Comparison of ENCODE assay signal across 27 cellular contexts in the genomic region with DNA sequence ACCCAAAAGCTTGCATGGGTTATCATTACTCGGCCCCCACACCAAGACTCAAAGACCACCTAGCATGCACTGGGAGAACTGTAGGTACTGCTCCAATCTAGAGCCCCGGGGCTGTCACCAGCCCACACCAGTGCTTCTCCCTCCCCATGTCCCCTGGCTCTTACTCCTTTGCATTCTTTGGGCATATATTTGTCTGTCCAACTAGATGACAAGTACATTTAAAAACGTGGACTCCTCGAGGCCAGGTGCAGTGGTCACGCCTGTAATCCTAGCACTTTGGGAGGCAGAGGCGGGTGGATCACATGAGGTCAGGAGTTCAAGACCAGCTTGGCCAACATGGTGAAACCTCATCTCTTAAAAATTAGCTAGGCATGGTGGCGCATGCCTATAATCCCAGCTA.
"Had no signal": no experiment of that assay in that cellular context is flagged by ENCODE, and none has a peak within 500 bp of the region (broad histone marks: within the 10 kb centered on the region; RNA-seq: fewer than 3 reads in every experiment).

No MANE protein-coding gene starts in this region.

- H3K27ac ChIP-seq: Peyer's patch, SJCRH30 had no signal

- H3K27ac Mint-ChIP-seq: activated B cell treated with CpG ODN at 0.5 μM for 24 hours; activated CD4-positive, alpha-beta T cell treated with anti-CD3 and anti-CD28 coated beads, Interleukin-2, amount 10 ng/mL, durations not matched to agents 24 days and 14 days; activated CD8-positive, alpha-beta memory T cell treated with anti-CD3 and anti-CD28 coated beads, Interleukin-2, amount 10 ng/mL, durations not matched to agents 7 days and 5 days; activated naive CD4-positive, alpha-beta T cell treated with anti-CD3 and anti-CD28 coated beads for 36 hours; activated naive CD8-positive, alpha-beta T cell; activated T-helper 17 cell treated with anti-CD3 and anti-CD28 coated beads, Interleukin-2, amount 50 U/mL, for 72 hours; brain had no signal

- H3K4me3 Mint-ChIP-seq: activated B cell treated with CpG ODN at 0.5 μM for 24 hours; activated CD4-positive, alpha-beta T cell treated with anti-CD3 and anti-CD28 coated beads, Interleukin-2, amount 10 ng/mL, durations not matched to agents 24 days and 14 days; activated CD8-positive, alpha-beta memory T cell treated with anti-CD3 and anti-CD28 coated beads, Interleukin-2, amount 10 ng/mL, durations not matched to agents 7 days and 5 days; activated naive CD4-positive, alpha-beta T cell treated with anti-CD3 and anti-CD28 coated beads for 36 hours; activated naive CD8-positive, alpha-beta T cell; activated T-helper 17 cell treated with anti-CD3 and anti-CD28 coated beads, Interleukin-2, amount 50 U/mL, for 72 hours; brain had no signal

- H3K4me3 ChIP-seq: MG63, Peyer's patch, SJCRH30 had no signal

- DNase-seq: activated B cell treated with CpG ODN at 0.5 μM for 24 hours; activated CD4-positive, alpha-beta T cell treated with anti-CD3 and anti-CD28 coated beads for 1 hour; activated CD4-positive, alpha-beta T cell treated with anti-CD3 and anti-CD28 coated beads, Interleukin-2, amount 10 ng/mL, durations not matched to agents 24 days and 14 days; activated CD4-positive, alpha-beta T cell treated with anti-CD3 and anti-CD28 coated beads, Interleukin-2, amount 50 U/mL, for 48 hours; activated CD8-positive, alpha-beta memory T cell treated with anti-CD3 and anti-CD28 coated beads, Interleukin-2, amount 10 ng/mL, durations not matched to agents 7 days and 5 days; activated gamma-delta T cell; activated naive CD4-positive, alpha-beta T cell treated with anti-CD3 and anti-CD28 coated beads for 36 hours; activated T-cell treated with anti-CD3 and anti-CD28 coated beads for 4 hours; activated T-cell treated with anti-CD3 and anti-CD28 coated beads, Interleukin-2, amount 50 U/mL, for 48 hours; amygdala; MG63; MV-4-11; NCI-H1092 treated with DMSO at 0.1 percent for 48 hours; NCI-H1417 treated with DMSO at 0.1 percent for 48 hours; NCI-H1694 treated with DMSO at 0.1 percent for 48 hours; NCI-H2029 treated with DMSO at 0.1 percent for 48 hours; NCI-H345; NCI-H510A; NCI-H526 treated with DMSO at 0.1 percent for 48 hours; Right ventricle myocardium superior; SJCRH30; SK-N-SH; T-helper 1 cell had no signal

- H3K9me3 Mint-ChIP-seq: activated B cell treated with CpG ODN at 0.5 μM for 24 hours; activated CD4-positive, alpha-beta T cell treated with anti-CD3 and anti-CD28 coated beads, Interleukin-2, amount 10 ng/mL, durations not matched to agents 24 days and 14 days; activated naive CD4-positive, alpha-beta T cell treated with anti-CD3 and anti-CD28 coated beads for 36 hours; activated T-helper 17 cell treated with anti-CD3 and anti-CD28 coated beads, Interleukin-2, amount 50 U/mL, for 72 hours; brain had no signal

- H3K9me3 ChIP-seq: MG63, Peyer's patch, SJCRH30, SK-N-SH had no signal

- H3K27me3 Mint-ChIP-seq: activated B cell treated with CpG ODN at 0.5 μM for 24 hours; activated CD4-positive, alpha-beta T cell treated with anti-CD3 and anti-CD28 coated beads, Interleukin-2, amount 10 ng/mL, durations not matched to agents 24 days and 14 days; activated CD8-positive, alpha-beta memory T cell treated with anti-CD3 and anti-CD28 coated beads, Interleukin-2, amount 10 ng/mL, durations not matched to agents 7 days and 5 days; activated naive CD8-positive, alpha-beta T cell; activated T-helper 17 cell treated with anti-CD3 and anti-CD28 coated beads, Interleukin-2, amount 50 U/mL, for 72 hours; brain had no signal

- H3K27me3 ChIP-seq: MG63, Peyer's patch, SJCRH30 had no signal
